7 cellular contexts compared by ENCODE assay signal in the genomic region with DNA sequence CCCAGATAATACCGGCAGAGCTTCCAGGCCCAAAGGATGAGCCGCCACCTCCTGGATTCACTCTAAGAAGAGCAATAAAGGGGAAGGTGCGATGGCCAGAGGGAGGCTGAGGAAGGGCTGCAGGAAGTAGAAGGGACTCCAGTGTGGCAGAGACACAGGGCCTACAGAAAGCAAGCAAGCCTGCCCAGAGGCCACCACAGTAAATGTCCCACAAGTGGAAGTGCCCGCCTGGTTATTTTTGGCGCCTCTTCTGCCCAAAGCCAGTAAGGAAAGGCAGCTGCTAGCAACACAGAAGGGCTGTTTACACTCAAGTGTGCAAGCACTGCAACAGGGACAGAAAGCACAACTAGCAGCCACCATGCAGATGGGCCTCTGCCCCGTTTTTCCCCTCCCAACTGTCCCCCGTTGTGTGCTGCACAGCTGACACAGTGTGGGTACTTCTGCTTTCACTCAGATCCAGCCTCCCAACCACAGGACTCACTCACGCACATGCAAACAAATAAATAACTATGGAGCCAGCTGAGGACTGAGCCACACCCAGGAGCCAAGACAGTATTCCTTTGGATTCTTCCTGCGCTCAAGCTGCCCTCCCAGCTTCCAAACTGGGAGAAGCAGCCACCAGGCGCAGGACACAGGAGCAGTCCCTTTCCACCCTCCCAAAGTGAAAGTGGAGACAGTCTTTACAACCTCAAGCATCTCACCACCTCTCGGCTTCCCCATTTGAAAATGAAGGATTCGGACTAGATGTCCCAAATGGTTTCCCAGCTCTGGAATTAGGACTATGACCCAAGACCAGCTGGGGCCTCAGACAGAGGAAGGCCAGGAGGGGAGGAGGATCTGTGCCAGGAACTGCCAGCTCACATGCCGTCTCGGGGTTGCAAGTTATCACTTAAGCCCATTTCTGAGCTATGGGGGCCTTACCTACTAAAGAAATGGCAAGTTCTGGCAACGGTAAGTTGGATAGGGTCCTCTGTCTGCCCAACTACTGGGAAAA. TPM values are rescaled to one million over a fixed set of nuclear protein-coding genes. Genes with fewer than 3 reads are reported as not detected.
DNase-seq lines count a peak whose midpoint lies in the region; ATAC-seq, FAIRE-seq and TF ChIP-seq lines count a peak whose summit lies in the region.

No MANE protein-coding gene starts in this region.

- H3K4me3 Mint-ChIP-seq in brain = peak overlapping the region; percentile 2 to 88 (median 75)

- H3K4me1 ChIP-seq in OCI-LY1 (ENCODE audit: insufficient read depth, low read length, severe bottlenecking) (peaks cover 96% of the 10 kb centered on the region), right lobe of liver (peaks cover 12 to 98% (median 66%) of the 10 kb centered on the region in 4 donors)

- intact Hi-C loops in right lobe of liver (cut with DNase I) = loop anchor here in 1 of 2 donors (5.0 kb wide), 1 partner anchor 33 kb away; no protein-coding TSS in a partner anchor

- H3F3A ChIP-seq in OCI-LY1 (ENCODE audit: insufficient read depth, low read length) = no peaks in the 10 kb centered on the region

- H3K9me3 Mint-ChIP-seq in brain = no peaks in the 10 kb centered on the region

- H3K9me2 ChIP-seq in OCI-LY1 (ENCODE audit: low read depth, low read length) = no peaks in the 10 kb centered on the region

- H3K9me3 ChIP-seq in OCI-LY1 (ENCODE audit: low read length) = no peaks in the 10 kb centered on the region
- no peaks in the 10 kb centered on the region for H3K9me3 ChIP-seq in right lobe of liver

- H3K79me2 ChIP-seq in OCI-LY1 (ENCODE audit: insufficient read depth, low read length) = peaks cover 98% of the 10 kb centered on the region

- no peaks in the 10 kb centered on the region for H3K27me3 ChIP-seq in OCI-LY1 (ENCODE audit: insufficient read depth, low read length)
- no peaks in the 10 kb centered on the region for H3K27me3 ChIP-seq in right lobe of liver

- H3K9ac ChIP-seq in OCI-LY1 (ENCODE audit: low read length) = peak overlapping the region; percentile 57

- H3K4me1 Mint-ChIP-seq in brain = peaks cover 96% of the 10 kb centered on the region

- H2AFZ ChIP-seq in OCI-LY1 (ENCODE audit: low read length) = no peak overlapping the region

- peak; percentile 73 for TF ChIP-seq POLR2A in GM12892 (IDR thresholded peaks at IDR 0.05; ENCODE audit: low read depth, low read length)
- no peak for TF ChIP-seq POLR2A in right lobe of liver (IDR thresholded peaks at IDR 0.05)

- peak overlapping the region; percentile 82 for H3K27ac ChIP-seq in OCI-LY1 (ENCODE audit: low read depth, low read length, poor library complexity, severe bottlenecking)
- H3K27ac ChIP-seq in right lobe of liver = peak overlapping the region; percentile 43 to 72 (median 70)

- H3K27me3 Mint-ChIP-seq in brain = no peaks in the 10 kb centered on the region

- peak overlapping the region; percentile 62 to 98 (median 81) for H3K27ac Mint-ChIP-seq in brain

- H3K36me3 Mint-ChIP-seq in brain = no peaks in the 10 kb centered on the region

- WGBS in right lobe of liver (ENCODE audit: insufficient coverage, low coverage, low lambda C conversion rate, missing lambda C conversion rate) = 13% methylated on average over 10 of the region's 15 CpGs

- ATAC-seq in right lobe of liver = peak in 2 of 4 donors; percentile 0 to 2

- H3K36me3 ChIP-seq in OCI-LY1 (ENCODE audit: insufficient read depth, low read length) = peaks cover 14% of the 10 kb centered on the region
- no peaks in the 10 kb centered on the region for H3K36me3 ChIP-seq in right lobe of liver

- peak overlapping the region; percentile 92 for H3K4me2 ChIP-seq in OCI-LY1 (ENCODE audit: low read length)

- DNase-seq in GM12892 (ENCODE audit: insufficient read length) = no peak
- peak; percentile 51 for DNase-seq in HCEC 1CT
- peak in 2 of 3 donors; percentile 57 for DNase-seq in right lobe of liver
- DNase-seq in superior temporal gyrus (ENCODE audit: extremely low spot score) = peak; percentile 69
- no peak for DNase-seq in NCI-H1105 treated with DMSO at 0.1 percent for 48 hours (lab: John Stamatoyannopoulos, UW)

- H3K4me3 ChIP-seq in OCI-LY1 (ENCODE audit: low read depth, low read length, poor library complexity, severe bottlenecking) (peak overlapping the region; percentile 88), right lobe of liver (peak overlapping the region in 1 of 3 donors; percentile 1)

- no peak for TF ChIP-seq CTCF in OCI-LY1 (IDR thresholded peaks at IDR 0.05; ENCODE audit: low read length)
- TF ChIP-seq CTCF in brain (conservative IDR thresholded peaks at IDR 0.05) = no peak
- no peak for TF ChIP-seq CTCF in right lobe of liver (IDR thresholded peaks at IDR 0.05)

- peak; percentile 99 for FAIRE-seq in GM12892 (lab: Jason Lieb, UNC)

- no peaks in the 10 kb centered on the region for H4K20me1 ChIP-seq in OCI-LY1 (ENCODE audit: insufficient read depth, low read length)

RNA-seq across cellular contexts. Expression of a gene that starts 40.0 kb away (rescaled TPM):
- 13.3 TPM for polyA plus RNA-seq in GM12892 (2012; ENCODE audit: missing spikeins)
- polyA plus RNA-seq in brain (ENCODE audit: insufficient read depth, low read depth, low replicate concordance) = 135 TPM
- 1 to 10 TPM; 1.7 to 7.6 (median 3.7) TPM for total RNA-seq in right lobe of liver

Comparison
In these comparisons a context has a peak if more than half of its experiments do, and no peak if none do; other contexts are left out.
1. DNase-seq: peak in HCEC 1CT (single experiment), right lobe of liver (2 of 3) and superior temporal gyrus (single experiment); none in GM12892 (single experiment) and NCI-H1105 treated with DMSO at 0.1 percent for 48 hours (single experiment).